ENCODE assay signal across 22 cellular contexts in genomic region chr3:181558870-181559269, GRCh38.
"Had no signal": no experiment of that assay in that cellular context is flagged by ENCODE, and none has a peak within 500 bp of the region (broad histone marks: within the 10 kb centered on the region; RNA-seq: fewer than 3 reads in every experiment).

No MANE protein-coding gene starts in this region.

- H3K9ac ChIP-seq: parathyroid adenoma had no signal

- ATAC-seq: activated CD4-positive, CD25-positive, alpha-beta regulatory T cell treated with anti-CD3 and anti-CD28 coated beads, Interleukin-2, amount 50 U/mL, for 24 hours; activated T-cell treated with anti-CD3 and anti-CD28 coated beads, Interleukin-2, amount 50 U/mL, for 72 hours; foreskin keratinocyte; stimulated activated naive B cell treated with anti-CD40 and anti-IgM and Interleukin-4, amounts not matched to agents 10 μg/mL and 1 μg/mL and 100 μg/mL, for 72 hours had no signal

- H3K4me3 ChIP-seq: ascending aorta, coronary artery, hepatocyte, sigmoid colon, testis, uterus had no signal

- H3K27ac ChIP-seq: ascending aorta, coronary artery, foreskin keratinocyte, hepatocyte, parathyroid adenoma, sigmoid colon, testis, uterus had no signal

- H3K4me1 ChIP-seq: ascending aorta, parathyroid adenoma, sigmoid colon, testis, uterus had no signal

- H3K27ac Mint-ChIP-seq: activated CD4-positive, alpha-beta memory T cell treated with anti-CD3 and anti-CD28 coated beads, Interleukin-2, amount 10 ng/mL, durations not matched to agents 7 days and 5 days; activated CD4-positive, alpha-beta T cell treated with anti-CD3 and anti-CD28 coated beads, Interleukin-2, amount 10 ng/mL, durations not matched to agents 24 days and 14 days; activated naive CD4-positive, alpha-beta T cell treated with anti-CD3 and anti-CD28 coated beads, Interleukin-2, amount 50 U/mL, for 24 hours; activated T-cell treated with anti-CD3 and anti-CD28 coated beads, Interleukin-2, amount 50 U/mL, for 72 hours; nephron progenitor cell; stimulated activated naive B cell treated with anti-CD40 and anti-IgM and Interleukin-4, amounts not matched to agents 10 μg/mL and 1 μg/mL and 100 μg/mL, for 72 hours had no signal

- H2AFZ ChIP-seq: hepatocyte, parathyroid adenoma had no signal

- H3K27me3 ChIP-seq: ascending aorta, foreskin keratinocyte, sigmoid colon, testis, uterus had no signal

- H3K36me3 Mint-ChIP-seq: activated naive CD4-positive, alpha-beta T cell treated with anti-CD3 and anti-CD28 coated beads, Interleukin-2, amount 50 U/mL, for 24 hours; stimulated activated naive B cell treated with anti-CD40 and anti-IgM and Interleukin-4, amounts not matched to agents 10 μg/mL and 1 μg/mL and 100 μg/mL, for 72 hours had no signal

- H3K9me3 Mint-ChIP-seq: activated CD4-positive, alpha-beta T cell treated with anti-CD3 and anti-CD28 coated beads, Interleukin-2, amount 10 ng/mL, durations not matched to agents 24 days and 14 days; activated T-cell treated with anti-CD3 and anti-CD28 coated beads, Interleukin-2, amount 50 U/mL, for 72 hours; nephron progenitor cell; stimulated activated naive B cell treated with anti-CD40 and anti-IgM and Interleukin-4, amounts not matched to agents 10 μg/mL and 1 μg/mL and 100 μg/mL, for 72 hours had no signal

- H3K36me3 ChIP-seq: ascending aorta, sigmoid colon, uterus had no signal

- H3K27me3 Mint-ChIP-seq: activated CD4-positive, alpha-beta memory T cell treated with anti-CD3 and anti-CD28 coated beads, Interleukin-2, amount 10 ng/mL, durations not matched to agents 7 days and 5 days; activated CD4-positive, alpha-beta T cell treated with anti-CD3 and anti-CD28 coated beads, Interleukin-2, amount 10 ng/mL, durations not matched to agents 24 days and 14 days; activated naive CD4-positive, alpha-beta T cell treated with anti-CD3 and anti-CD28 coated beads, Interleukin-2, amount 50 U/mL, for 24 hours; stimulated activated naive B cell treated with anti-CD40 and anti-IgM and Interleukin-4, amounts not matched to agents 10 μg/mL and 1 μg/mL and 100 μg/mL, for 72 hours had no signal

- H3K9me3 ChIP-seq: ascending aorta, sigmoid colon, testis, uterus had no signal

- H3K79me2 ChIP-seq: hepatocyte, parathyroid adenoma had no signal

- H3K4me3 Mint-ChIP-seq: activated CD4-positive, alpha-beta memory T cell treated with anti-CD3 and anti-CD28 coated beads, Interleukin-2, amount 10 ng/mL, durations not matched to agents 7 days and 5 days; activated CD4-positive, alpha-beta T cell treated with anti-CD3 and anti-CD28 coated beads, Interleukin-2, amount 10 ng/mL, durations not matched to agents 24 days and 14 days; activated naive CD4-positive, alpha-beta T cell treated with anti-CD3 and anti-CD28 coated beads, Interleukin-2, amount 50 U/mL, for 24 hours; activated T-cell treated with anti-CD3 and anti-CD28 coated beads, Interleukin-2, amount 50 U/mL, for 72 hours; nephron progenitor cell; stimulated activated naive B cell treated with anti-CD40 and anti-IgM and Interleukin-4, amounts not matched to agents 10 μg/mL and 1 μg/mL and 100 μg/mL, for 72 hours had no signal

- H3K4me2 ChIP-seq: hepatocyte had no signal

- H3K4me1 Mint-ChIP-seq: activated CD4-positive, alpha-beta memory T cell treated with anti-CD3 and anti-CD28 coated beads, Interleukin-2, amount 10 ng/mL, durations not matched to agents 7 days and 5 days; activated CD4-positive, alpha-beta T cell treated with anti-CD3 and anti-CD28 coated beads, Interleukin-2, amount 10 ng/mL, durations not matched to agents 24 days and 14 days; activated naive CD4-positive, alpha-beta T cell treated with anti-CD3 and anti-CD28 coated beads, Interleukin-2, amount 50 U/mL, for 24 hours; stimulated activated naive B cell treated with anti-CD40 and anti-IgM and Interleukin-4, amounts not matched to agents 10 μg/mL and 1 μg/mL and 100 μg/mL, for 72 hours had no signal

- DNase-seq: activated CD4-positive, alpha-beta memory T cell treated with anti-CD3 and anti-CD28 coated beads, Interleukin-2, amount 10 ng/mL, durations not matched to agents 7 days and 5 days; activated CD4-positive, alpha-beta T cell treated with anti-CD3 and anti-CD28 coated beads, Interleukin-2, amount 10 ng/mL, durations not matched to agents 24 days and 14 days; activated gamma-delta T cell; activated T-cell treated with anti-CD3 and anti-CD28 coated beads, Interleukin-2, amount 50 U/mL, for 72 hours; cerebellar nuclear complex; effector CD8-positive, alpha-beta T cell; foreskin keratinocyte; mesenchymal stem cell; nephron progenitor cell; sigmoid colon; stimulated activated CD4-positive, alpha-beta T cell treated with anti-CD3 and anti-CD28 coated beads, Interleukin-2, amount 100 ng/mL, for 48 hours; stimulated activated CD8-positive, alpha-beta memory T cell treated with anti-CD3 and anti-CD28 coated beads, Interleukin-4, amount 100 ng/mL, for 48 hours; stimulated activated naive B cell treated with anti-CD40 and anti-IgM and Interleukin-4, amounts not matched to agents 10 μg/mL and 1 μg/mL and 100 μg/mL, for 72 hours; testis; trophoblast cell; uterus had no signal
